In the genomic region with DNA sequence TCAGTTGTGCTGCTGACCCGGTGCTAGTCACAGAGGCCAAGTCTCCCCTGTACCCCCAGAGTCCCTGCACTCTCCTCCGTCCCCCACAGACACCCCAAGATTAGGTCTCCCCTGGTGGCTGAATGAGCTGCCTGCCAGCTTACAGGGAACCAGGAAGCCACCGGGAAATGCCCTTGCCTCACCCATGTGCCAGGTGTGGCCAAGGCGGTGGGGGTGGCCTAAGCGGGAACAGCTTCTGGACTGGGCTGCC, we compare ENCODE assay signal across 12 cellular contexts. TPM values are rescaled to one million over a fixed set of nuclear protein-coding genes. Genes with fewer than 3 reads are reported as not detected.
DNase-seq lines count a peak whose midpoint lies in the region; ATAC-seq, FAIRE-seq and TF ChIP-seq lines count a peak whose summit lies in the region.
"Had no signal": no experiment of that assay in that cellular context is flagged by ENCODE, and none has a peak within 500 bp of the region (broad histone marks: within the 10 kb centered on the region; RNA-seq: fewer than 3 reads in every experiment).

No MANE protein-coding gene starts in this region.

- BruUV-seq in Panc1 (replicated peaks; lab: Mats Ljungman, UMichigan) = no TSS peak

- H3K18ac ChIP-seq in H1 (ENCODE audit: extremely low read depth, low read length) = no peak overlapping the region

- DNase-seq in Panc1 (ENCODE audit: low read depth, low spot score) (no peak), H1 (ENCODE audit: low read depth in 1 of 2, low spot score in 2 of 2) (no peak), transverse colon (peak; percentile 85), caudate nucleus (lab: John Stamatoyannopoulos, UW) (no peak)
- DNase-seq: NCI-H187 treated with DMSO at 0.1 percent for 48 hours, NCI-H774 had no signal

- no peak overlapping the region for H3K4ac ChIP-seq in H1 (replicated peaks; ENCODE audit: insufficient read length, low read depth, low read length)

- POLR2A ChIA-PET in Panc1 (lab: Charles Lee) = interaction anchor here (0.7 kb wide), 1 partner anchor 43 kb away, joined by 3 read pairs; no protein-coding TSS in a partner anchor
- POLR2A ChIA-PET in H1 (lab: Charles Lee; ENCODE audit: partially characterized antibody) = interaction anchor here (0.7 kb wide), 1 partner anchor 19 kb away, joined by 3 read pairs; no protein-coding TSS in a partner anchor

- peaks cover 2% of the 10 kb centered on the region for H3K23me2 ChIP-seq in H1 (ENCODE audit: low read depth, low read length)

- H4K8ac ChIP-seq in H1 (ENCODE audit: extremely low read depth, insufficient read depth, low read length) = no peak overlapping the region

- no peak overlapping the region for H2BK20ac ChIP-seq in H1 (ENCODE audit: low read length)

- no peaks in the 10 kb centered on the region for H3K9me3 ChIP-seq in Panc1 (ENCODE audit: control insufficient read depth, insufficient read depth, low read depth, low read length)
- H3K9me3 ChIP-seq in H1 (ENCODE audit: insufficient read depth in 2 of 2, low read depth in 1 of 2, low read length in 1 of 2) = no peaks in the 10 kb centered on the region
- H3K9me3 ChIP-seq in muscle layer of duodenum (ENCODE audit: control insufficient read depth in 1 of 2, low read length in 2 of 2) = no peaks in the 10 kb centered on the region
- no peaks in the 10 kb centered on the region for H3K9me3 ChIP-seq in transverse colon
- H3K9me3 ChIP-seq: neutrophil had no signal

- CTCF ChIA-PET in Panc1 (lab: Charles Lee) (no interaction called here), H1 (lab: Charles Lee; ENCODE audit: partially characterized antibody) (interaction anchor here (1.1 kb wide), 1 partner anchor 60 kb away, joined by 3 read pairs; no protein-coding TSS in a partner anchor)

- no peaks in the 10 kb centered on the region; the same call in 1 of the 2 replicates for H3K79me1 ChIP-seq in H1 (ENCODE audit: low read depth, low read length)

- in situ Hi-C loops in Panc1 (cut with HindIII; ENCODE audit: low pct_unique_long_range_greater_than_20kb, low sequenced_read_pairs) (no loop called here), transverse colon (cut with MboI; ENCODE audit: low pct_ligation_motif_present in 1 of 4, low pct_unique_long_range_greater_than_20kb in 1 of 4, low sequenced_read_pairs in 3 of 4) (no loop called here)

- 0 out of 2 replicates have a peak overlapping the region, but pooled peaks have one; percentile 73 for H2BK5ac ChIP-seq in H1 (ENCODE audit: low read depth, low read length)

- no peaks in the 10 kb centered on the region; a peak in 1 of 4 replicates for H3K79me2 ChIP-seq in H1 (ENCODE audit: control insufficient read depth in 1 of 2, insufficient read depth in 2 of 2, low read length in 2 of 2)

- H3K4me3 ChIP-seq in Panc1 (ENCODE audit: low read depth in 2 of 2, low read length in 2 of 2) (no peak overlapping the region), H1 (ENCODE audit: extremely low read depth in 1 of 4, insufficient read depth in 2 of 4, low read depth in 3 of 4, low read length in 4 of 4) (no peak overlapping the region), muscle layer of duodenum (ENCODE audit: low read depth in 1 of 2, low read length in 2 of 2) (no peak overlapping the region), transverse colon (no peak overlapping the region)

- intact Hi-C loops in Panc1 (cut with micrococcal nuclease; ENCODE audit: unreplicated experiment) (no loop called here), transverse colon (cut with DNase I; ENCODE audit: low total_unique reads) (loop anchor here (5.0 kb wide), 1 partner anchor 33 kb away; the partner anchor contains the start of gene HSPG2)

- H3K4me1 ChIP-seq in Panc1 (ENCODE audit: control insufficient read depth, insufficient read depth, low read length) = peaks cover 34% of the 10 kb centered on the region
- peaks cover 1 to 9% (median 5%) of the 10 kb centered on the region in 4 experiments; a peak in 6 of 7 replicates for H3K4me1 ChIP-seq in H1 (replicated peaks in 1 of 4; ENCODE audit: control insufficient read depth in 3 of 4, insufficient read depth in 4 of 4, low read length in 3 of 4)
- H3K4me1 ChIP-seq in muscle layer of duodenum (ENCODE audit: control insufficient read depth in 1 of 2, insufficient read depth in 2 of 2, low read length in 2 of 2) = peaks cover 27 to 91% of the 10 kb centered on the region in 2 donors
- H3K4me1 ChIP-seq in transverse colon = peaks cover 63 to 98% (median 76%) of the 10 kb centered on the region in 4 donors

- H3K14ac ChIP-seq in H1 (ENCODE audit: insufficient read length) = no peak overlapping the region

- H3K27me3 ChIP-seq in Panc1 (ENCODE audit: control insufficient read depth, insufficient read depth, low read length) (no peaks in the 10 kb centered on the region), H1 (replicated peaks in 1 of 4; ENCODE audit: control insufficient read depth in 3 of 4, extremely low read depth in 1 of 4, insufficient read depth in 3 of 4, low read length in 3 of 4) (no peaks in the 10 kb centered on the region), muscle layer of duodenum (ENCODE audit: low read depth, low read length) (no peaks in the 10 kb centered on the region), transverse colon (no peaks in the 10 kb centered on the region)
- H3K27me3 ChIP-seq: neutrophil had no signal

- no peak for TF ChIP-seq POLR2A in H1 (IDR thresholded peaks at IDR 0.05; ENCODE audit: control extremely low read depth in 1 of 2, low read depth in 2 of 2, low read length in 2 of 2)
- peak; percentile 38 for TF ChIP-seq POLR2A in transverse colon (IDR thresholded peaks at IDR 0.05)

- H2BK15ac ChIP-seq in H1 (ENCODE audit: low read length) = no peak overlapping the region

- 89% methylated on average over 4 of the region's 5 CpGs; no CpG with 5 or more reads in 1 of the 2 experiments for WGBS in H1 (ENCODE audit: extremely low coverage in 1 of 2, insufficient coverage in 1 of 2, insufficient read length in 1 of 2, insufficient replicate concordance in 2 of 2, low coverage in 1 of 2, low lambda C conversion rate in 2 of 2, missing lambda C conversion rate in 1 of 2), 2 experiments
- WGBS in transverse colon (ENCODE audit: low coverage in 1 of 2), 2 donors = 66% methylated on average over 3 of the region's 5 CpGs; no CpG with 5 or more reads in 1 of the 2 donors

- H3K36me3 ChIP-seq in Panc1 (ENCODE audit: control insufficient read depth, insufficient read depth, low read length) (no peaks in the 10 kb centered on the region), H1 (ENCODE audit: control insufficient read depth in 2 of 4, insufficient read depth in 4 of 4, low read length in 3 of 4) (no peaks in the 10 kb centered on the region; a peak in 3 of 8 replicates), muscle layer of duodenum (ENCODE audit: control insufficient read depth in 1 of 2, insufficient read depth in 2 of 2, low read length in 2 of 2) (peaks cover 0 to 7% of the 10 kb centered on the region in 2 donors), transverse colon (no peaks in the 10 kb centered on the region)
- H3K36me3 ChIP-seq: neutrophil had no signal

- ATAC-seq in Panc1 (peak; percentile 4; the same call in 1 of the 2 replicates), HG03039 (IDR thresholded peaks at IDR 0.05; ENCODE audit: unreplicated experiment) (no peak), GM21423 (IDR thresholded peaks at IDR 0.05; ENCODE audit: unreplicated experiment) (no peak)

- no peak overlapping the region for H4K5ac ChIP-seq in H1 (ENCODE audit: insufficient read length, low read depth, low read length)

- FAIRE-seq in H1 (lab: Jason Lieb, UNC) = no peak

- no peak overlapping the region for H3K56ac ChIP-seq in H1 (replicated peaks; ENCODE audit: insufficient read length, low read depth, low read length)

- TF ChIP-seq RAD21 in H1 (IDR thresholded peaks at IDR 0.05 in 1 of 2, conservative IDR thresholded peaks at IDR 0.05 in 1 of 2; ENCODE audit: low read depth in 2 of 2, low read length in 2 of 2) = no peak

- H3K4me2 ChIP-seq in H1 (ENCODE audit: insufficient read depth in 1 of 2, low read depth in 2 of 2, low read length in 2 of 2) = no peak overlapping the region
- H3K4me2 ChIP-seq: KMS-11 had no signal

- no peak overlapping the region for H3K23ac ChIP-seq in H1 (ENCODE audit: insufficient read length)

- peaks cover 3 to 6% of the 10 kb centered on the region in 2 experiments for H4K20me1 ChIP-seq in H1 (replicated peaks in 1 of 2; ENCODE audit: control insufficient read depth in 1 of 2, insufficient read depth in 2 of 2, low read length in 2 of 2)

- TF ChIP-seq EP300 in H1 (IDR thresholded peaks at IDR 0.05; ENCODE audit: borderline replicate concordance in 1 of 2, low read depth in 2 of 2, low read length in 2 of 2) (no peak), transverse colon (IDR thresholded peaks at IDR 0.05; ENCODE audit: low read depth) (no peak)

- H3K9ac ChIP-seq in H1 (replicated peaks in 1 of 4; ENCODE audit: extremely low read depth in 1 of 4, low read depth in 3 of 4, low read length in 3 of 4) = no peak overlapping the region
- H3K9ac ChIP-seq: KMS-11 had no signal

- no peak overlapping the region for H2AFZ ChIP-seq in H1 (ENCODE audit: low read length)

- no peak overlapping the region; the same call in 1 of the 2 replicates for H3K27ac ChIP-seq in Panc1 (ENCODE audit: low read length)
- H3K27ac ChIP-seq in H1 (ENCODE audit: low read depth, low read length) = 0 out of 2 replicates have a peak overlapping the region, but pooled peaks have one; percentile 5
- H3K27ac ChIP-seq in muscle layer of duodenum (ENCODE audit: low read length) = peak overlapping the region; percentile 89
- H3K27ac ChIP-seq in transverse colon = peak overlapping the region; percentile 74 to 98 (median 94)
- H3K27ac ChIP-seq in caudate nucleus (ENCODE audit: low read depth, low read length) = no peak overlapping the region
- H3K27ac ChIP-seq: KMS-11, neutrophil, VCaP had no signal

- no peak overlapping the region for H2BK12ac ChIP-seq in H1 (ENCODE audit: low read depth, low read length)

- no peak for TF ChIP-seq CTCF in Panc1 (IDR thresholded peaks at IDR 0.05)
- no peak for TF ChIP-seq CTCF in H1 (IDR thresholded peaks at IDR 0.05; ENCODE audit: control extremely low read depth in 1 of 3, insufficient read depth in 1 of 3, low read depth in 1 of 3, low read length in 3 of 3)
- TF ChIP-seq CTCF in transverse colon (IDR thresholded peaks at IDR 0.05) = peak; percentile 15 to 87 (median 32)

- no peak overlapping the region for H2AK5ac ChIP-seq in H1 (ENCODE audit: low read depth, low read length)

- H2BK120ac ChIP-seq in H1 (replicated peaks; ENCODE audit: low read depth, low read length) = no peak overlapping the region

- no peak overlapping the region for H4K91ac ChIP-seq in H1 (replicated peaks; ENCODE audit: insufficient read length, low read length)

RNA-seq across cellular contexts. Expression of gene HSPG2, which starts 32.7 kb away (rescaled TPM):
- 171 TPM for total RNA-seq in Panc1 (2021; ENCODE audit: unreplicated experiment)
- 324 TPM for polyA plus RNA-seq in Panc1 (2012; ENCODE audit: insufficient read length)
- 108 and 111 TPM in 2 replicates for total RNA-seq in H1 (2021; fragmentation: NEBNext Ultra II Directional; extraction: Animal tissue kit (Norgen Biotek cat#: 25700))
- 17.8 and 27.7 TPM in 2 replicates for polyA plus RNA-seq in H1 (2011; rRNA removed)
- polyA plus RNA-seq in H1 (2011; cell fraction: cytosol; rRNA removed) = 17.0 TPM
- polyA plus RNA-seq in H1 (2011; cell fraction: nucleus; rRNA removed) = 113 TPM
- polyA plus RNA-seq in H1 (2012, experiment 1 of 2) = 41.0 to 91.2 TPM (median 79.8 TPM) in 4 replicates
- 63.7 TPM for polyA plus RNA-seq in H1 (2012, experiment 2 of 2)
- 65.5 TPM for polyA plus RNA-seq in H1 (2013, experiment 1 of 2)
- polyA plus RNA-seq in H1 (2013, experiment 2 of 2) = 40.5 TPM
- 27.8 and 28.3 TPM in 2 replicates for polyA minus RNA-seq in H1 (2011; rRNA and poly(A)+ RNA removed)
- polyA minus RNA-seq in H1 (2011; cell fraction: cytosol; rRNA and poly(A)+ RNA removed) = 68.4 TPM
- 87.7 TPM for polyA minus RNA-seq in H1 (2011; cell fraction: nucleus; rRNA and poly(A)+ RNA removed)
- total RNA-seq in transverse colon = 100 to 1,000 TPM; 107 to 343 (median 228) TPM

Comparison
In these comparisons a context has a peak if more than half of its experiments do, and no peak if none do; other contexts are left out.
1. H3K27ac ChIP-seq: peak in H1 (single experiment), muscle layer of duodenum (single experiment) and transverse colon (4 of 4); none in Panc1 (single experiment) and caudate nucleus (single experiment).
2. CTCF ChIP-seq: peak in transverse colon (5 of 5); none in Panc1 (single experiment) and H1 (0 of 3).